Comparison of ENCODE assay signal across 11 cellular contexts in genomic region chr11:107785401-107785800, GRCh38.
DNase-seq lines count a peak whose midpoint lies in the region; ATAC-seq and TF ChIP-seq lines count a peak whose summit lies in the region.
"Had no signal": no experiment of that assay in that cellular context is flagged by ENCODE, and none has a peak within 500 bp of the region (broad histone marks: within the 10 kb centered on the region; RNA-seq: fewer than 3 reads in every experiment).

No MANE protein-coding gene starts in this region.

- peak; percentile 58 for DNase-seq in activated CD8-positive, alpha-beta memory T cell treated with anti-CD3 and anti-CD28 coated beads, Interleukin-2, amount 50 U/mL, for 48 hours
- no peak for DNase-seq in activated CD8-positive, alpha-beta memory T cell treated with anti-CD3 and anti-CD28 coated beads for 24 hours
- DNase-seq in NCI-H2227 treated with DMSO at 0.1 percent for 48 hours (lab: John Stamatoyannopoulos, UW): peak; percentile 90
- DNase-seq in fibroblast of villous mesenchyme (ENCODE audit: low read depth): peak; percentile 28
- DNase-seq in stimulated activated CD4-positive, alpha-beta T cell treated with anti-CD3 and anti-CD28 coated beads, TNF-alpha, amount 100 ng/mL, for 48 hours (ENCODE audit: low read depth in 3 of 3): peak; percentile 19 to 25 (median 23)
- no peak for DNase-seq in C1 segment of cervical spinal cord (lab: John Stamatoyannopoulos, UW)
- no peak for DNase-seq in NCI-H774 (lab: John Stamatoyannopoulos, UW)
- DNase-seq: ovary, tibial artery had no signal

- no peak overlapping the region for H3K4me3 ChIP-seq in fibroblast of villous mesenchyme (ENCODE audit: low read depth, low read length)
- H3K4me3 ChIP-seq: ovary, tibial artery had no signal

- TF ChIP-seq CTCF in fibroblast of villous mesenchyme (IDR thresholded peaks at IDR 0.05; ENCODE audit: insufficient read depth, low read depth, low read length): no peak

- no peak for ATAC-seq in GM21447 (IDR thresholded peaks at IDR 0.05; ENCODE audit: unreplicated experiment)
- ATAC-seq: Panc1 had no signal

Comparison
In these comparisons a context has a peak if more than half of its experiments do, and no peak if none do; other contexts are left out.
1. DNase-seq: peak in activated CD8-positive, alpha-beta memory T cell treated with anti-CD3 and anti-CD28 coated beads, Interleukin-2, amount 50 U/mL, for 48 hours (single experiment), NCI-H2227 treated with DMSO at 0.1 percent for 48 hours (single experiment), fibroblast of villous mesenchyme (single experiment) and stimulated activated CD4-positive, alpha-beta T cell treated with anti-CD3 and anti-CD28 coated beads, TNF-alpha, amount 100 ng/mL, for 48 hours (3 of 3); none in activated CD8-positive, alpha-beta memory T cell treated with anti-CD3 and anti-CD28 coated beads for 24 hours (single experiment), C1 segment of cervical spinal cord (0 of 14) and NCI-H774 (single experiment).